In genomic region chr1:85850238-85850637, GRCh38 we compare ENCODE assay signal across 12 cellular contexts.
DNase-seq lines count a peak whose midpoint lies in the region; ATAC-seq, FAIRE-seq and TF ChIP-seq lines count a peak whose summit lies in the region.
"Had no signal": no experiment of that assay in that cellular context is flagged by ENCODE, and none has a peak within 500 bp of the region (broad histone marks: within the 10 kb centered on the region; RNA-seq: fewer than 3 reads in every experiment).

No MANE protein-coding gene starts in this region.

- CTCF ChIA-PET in AG04449 (lab: Yijun Ruan, JAX), result interaction anchor here (1.1 kb wide), 1 partner anchor 157 kb away, joined by 3 read pairs; no protein-coding TSS in a partner anchor

- H3K4me1 ChIP-seq in foreskin keratinocyte, result peaks cover 13% of the 10 kb centered on the region
- H3K4me1 ChIP-seq: heart right ventricle had no signal

- no peak overlapping the region for H3K4me3 Mint-ChIP-seq in stimulated activated memory B cell treated with anti-CD40 and anti-IgM and Interleukin-4, amounts not matched to agents 10 μg/mL and 1 μg/mL and 100 μg/mL, for 72 hours
- H3K4me3 Mint-ChIP-seq: activated naive CD4-positive, alpha-beta T cell treated with anti-CD3 and anti-CD28 coated beads, Interleukin-2, amount 10 ng/mL, durations not matched to agents 7 days and 5 days; neural crest cell had no signal

- H3K4me1 Mint-ChIP-seq in stimulated activated memory B cell treated with anti-CD40 and anti-IgM and Interleukin-4, amounts not matched to agents 10 μg/mL and 1 μg/mL and 100 μg/mL, for 72 hours, result no peaks in the 10 kb centered on the region
- H3K4me1 Mint-ChIP-seq: activated naive CD4-positive, alpha-beta T cell treated with anti-CD3 and anti-CD28 coated beads, Interleukin-2, amount 10 ng/mL, durations not matched to agents 7 days and 5 days; neural crest cell had no signal

- POLR2A ChIA-PET in AG04449 (lab: Yijun Ruan, JAX), result no interaction called here

- DNase-seq in AG04449 (ENCODE audit: low read depth, low spot score) (peak; percentile 77), SW480 (ENCODE audit: low spot score) (peak; percentile 61), foreskin keratinocyte (peak; percentile 76 to 90), GM19239 (ENCODE audit: insufficient read length, low spot score) (no peak)
- DNase-seq: activated naive CD4-positive, alpha-beta T cell treated with anti-CD3 and anti-CD28 coated beads, Interleukin-2, amount 10 ng/mL, durations not matched to agents 7 days and 5 days; heart right ventricle had no signal

- no peaks in the 10 kb centered on the region for H3K27me3 ChIP-seq in foreskin keratinocyte
- H3K27me3 ChIP-seq: heart right ventricle had no signal

- ATAC-seq in HG03432 (IDR thresholded peaks at IDR 0.05; ENCODE audit: unreplicated experiment) (peak; percentile 56), foreskin keratinocyte (peak; percentile 99), HG02678 (IDR thresholded peaks at IDR 0.05; ENCODE audit: unreplicated experiment) (no peak), HG02763 (IDR thresholded peaks at IDR 0.05; ENCODE audit: unreplicated experiment) (no peak)
- no peak for ATAC-seq in stimulated activated memory B cell treated with anti-CD40 and anti-IgM and Interleukin-4, amounts not matched to agents 10 μg/mL and 1 μg/mL and 100 μg/mL, for 72 hours

- no peak for FAIRE-seq in GM19239 (lab: Jason Lieb, UNC)
- FAIRE-seq: TTC549 had no signal

- peak overlapping the region; percentile 2 for H3K27ac ChIP-seq in foreskin keratinocyte
- H3K27ac ChIP-seq: heart right ventricle had no signal

- TF ChIP-seq CTCF in AG04449 (IDR thresholded peaks at IDR 0.05; ENCODE audit: insufficient read depth, low read length, missing control alignments) (peak; percentile 1), foreskin keratinocyte (conservative IDR thresholded peaks at IDR 0.05) (peak; percentile 68)

- H3K9me3 Mint-ChIP-seq in stimulated activated memory B cell treated with anti-CD40 and anti-IgM and Interleukin-4, amounts not matched to agents 10 μg/mL and 1 μg/mL and 100 μg/mL, for 72 hours, result no peaks in the 10 kb centered on the region
- H3K9me3 Mint-ChIP-seq: activated naive CD4-positive, alpha-beta T cell treated with anti-CD3 and anti-CD28 coated beads, Interleukin-2, amount 10 ng/mL, durations not matched to agents 7 days and 5 days; neural crest cell had no signal

- H3K4me3 ChIP-seq in AG04449 (ENCODE audit: low read depth, low read length), result no peak overlapping the region
- H3K4me3 ChIP-seq: heart right ventricle had no signal

- no peaks in the 10 kb centered on the region for H3K27me3 Mint-ChIP-seq in stimulated activated memory B cell treated with anti-CD40 and anti-IgM and Interleukin-4, amounts not matched to agents 10 μg/mL and 1 μg/mL and 100 μg/mL, for 72 hours
- H3K27me3 Mint-ChIP-seq: activated naive CD4-positive, alpha-beta T cell treated with anti-CD3 and anti-CD28 coated beads, Interleukin-2, amount 10 ng/mL, durations not matched to agents 7 days and 5 days had no signal

- H3K27ac Mint-ChIP-seq in stimulated activated memory B cell treated with anti-CD40 and anti-IgM and Interleukin-4, amounts not matched to agents 10 μg/mL and 1 μg/mL and 100 μg/mL, for 72 hours, result no peak overlapping the region
- H3K27ac Mint-ChIP-seq: activated naive CD4-positive, alpha-beta T cell treated with anti-CD3 and anti-CD28 coated beads, Interleukin-2, amount 10 ng/mL, durations not matched to agents 7 days and 5 days had no signal

- no peaks in the 10 kb centered on the region for H3K36me3 Mint-ChIP-seq in stimulated activated memory B cell treated with anti-CD40 and anti-IgM and Interleukin-4, amounts not matched to agents 10 μg/mL and 1 μg/mL and 100 μg/mL, for 72 hours
- H3K36me3 Mint-ChIP-seq: activated naive CD4-positive, alpha-beta T cell treated with anti-CD3 and anti-CD28 coated beads, Interleukin-2, amount 10 ng/mL, durations not matched to agents 7 days and 5 days had no signal

Comparison
In these comparisons a context has a peak if more than half of its experiments do, and no peak if none do; other contexts are left out.
1. ATAC-seq: peak in HG03432 (single experiment) and foreskin keratinocyte (single experiment); none in HG02678 (single experiment), HG02763 (single experiment) and stimulated activated memory B cell treated with anti-CD40 and anti-IgM and Interleukin-4, amounts not matched to agents 10 μg/mL and 1 μg/mL and 100 μg/mL, for 72 hours (single experiment).